Comparison of ENCODE assay signal across 16 cellular contexts in the genomic region with DNA sequence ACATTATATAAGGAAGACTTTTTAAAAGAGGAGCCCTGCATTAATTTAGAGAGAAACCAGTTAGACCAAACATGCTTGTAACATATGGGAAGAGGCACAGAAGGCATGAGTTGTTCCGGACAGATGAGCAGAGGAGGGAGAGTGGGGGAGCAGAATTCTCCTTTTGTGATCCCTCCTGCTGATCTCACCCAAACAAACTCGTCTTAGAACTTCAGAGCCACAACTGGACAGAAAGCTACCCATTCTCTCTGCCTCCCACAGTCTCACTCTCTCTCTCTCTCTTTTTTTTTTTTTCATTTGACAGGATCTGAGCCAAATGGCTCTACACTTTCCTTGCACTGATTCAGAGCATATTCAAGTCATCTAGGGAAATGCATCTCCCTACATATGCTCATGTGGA.
A peak's percentile ranks its signal among the peaks of the same experiment; 100 is the strongest.
DNase-seq lines count a peak whose midpoint lies in the region; ATAC-seq and TF ChIP-seq lines count a peak whose summit lies in the region.
"Had no signal": no experiment of that assay in that cellular context is flagged by ENCODE, and none has a peak within 500 bp of the region (broad histone marks: within the 10 kb centered on the region; RNA-seq: fewer than 3 reads in every experiment).

No MANE protein-coding gene starts in this region.

- CTCF ChIA-PET in mammary epithelial cell (lab: Charles Lee; ENCODE audit: low non-redundant PET): no interaction called here

- H3K27me3 ChIP-seq in colonic mucosa (no peaks in the 10 kb centered on the region), mammary epithelial cell (ENCODE audit: insufficient read depth, low read length) (no peaks in the 10 kb centered on the region)
- H3K27me3 ChIP-seq: BLaER1 had no signal

- H3K27ac ChIP-seq in colonic mucosa (peak overlapping the region; percentile 15), mammary epithelial cell (ENCODE audit: insufficient read depth, low read depth, low read length) (no peak overlapping the region)
- H3K27ac ChIP-seq: BLaER1 had no signal

- TF ChIP-seq CTCF in HFFc6 (IDR thresholded peaks at IDR 0.05) (no peak), colonic mucosa (IDR thresholded peaks at IDR 0.05) (no peak), mammary epithelial cell (conservative IDR thresholded peaks at IDR 0.05 in 1 of 2, IDR thresholded peaks at IDR 0.05 in 1 of 2; ENCODE audit: extremely low read depth in 1 of 2, insufficient read depth in 1 of 2, low read depth in 1 of 2, low read length in 2 of 2) (no peak)

- no peaks in the 10 kb centered on the region for H3K9me3 Mint-ChIP-seq in HFFc6
- H3K9me3 Mint-ChIP-seq in stimulated activated naive CD8-positive, alpha-beta T cell treated with anti-CD3 and anti-CD28 coated beads, Interleukin-15, amount 100 ng/mL, for 72 hours: peaks cover 0 to 9% of the 10 kb centered on the region in 2 donors

- WGBS in mammary epithelial cell (ENCODE audit: low coverage, missing lambda C conversion rate): 67% methylated on average over 2 of the region's 2 CpGs

- no peak overlapping the region for H3K4me2 ChIP-seq in mammary epithelial cell (ENCODE audit: insufficient read depth, low read depth, low read length)
- H3K4me2 ChIP-seq: BLaER1 had no signal

- no peak for DNase-seq in HFFc6
- DNase-seq in colonic mucosa: no peak
- DNase-seq in iris pigment epithelial cell (ENCODE audit: low read depth): peak; percentile 50
- DNase-seq in NOMO-1 treated with dmso at 0.1 percent for 144 hours (lab: John Stamatoyannopoulos, UW; ENCODE audit: unreplicated experiment): no peak
- DNase-seq in mammary epithelial cell: no peak
- DNase-seq in stimulated activated naive CD8-positive, alpha-beta T cell treated with anti-CD3 and anti-CD28 coated beads, Interleukin-15, amount 100 ng/mL, for 72 hours: no peak
- DNase-seq: CD8-positive, alpha-beta T cell; DMS79; NCI-H1417; NCI-H187 treated with DMSO at 0.1 percent for 48 hours; NCI-H774; Right ventricle myocardium superior had no signal

- intact Hi-C loops in colonic mucosa (cut with DNase I): no loop called here
- intact Hi-C loops in mammary epithelial cell (cut with micrococcal nuclease): no loop called here

- no TSS peak for BruUV-seq in mammary epithelial cell (replicated peaks; lab: Mats Ljungman, UMichigan)

- H3K36me3 Mint-ChIP-seq in HFFc6 (ENCODE audit: low read depth): peaks cover 6% of the 10 kb centered on the region
- H3K36me3 Mint-ChIP-seq: CD8-positive, alpha-beta T cell had no signal

- no peaks in the 10 kb centered on the region for H4K20me1 ChIP-seq in mammary epithelial cell (ENCODE audit: insufficient read depth, low read length)
- H4K20me1 ChIP-seq: BLaER1 had no signal

- H3K79me2 ChIP-seq in mammary epithelial cell (ENCODE audit: insufficient read depth, low read length): no peaks in the 10 kb centered on the region

- H3K9me3 ChIP-seq in colonic mucosa (no peaks in the 10 kb centered on the region), mammary epithelial cell (replicated peaks; ENCODE audit: insufficient read depth, low read length) (no peaks in the 10 kb centered on the region)
- H3K9me3 ChIP-seq: BLaER1 had no signal

- H3K27ac Mint-ChIP-seq in HFFc6: peak overlapping the region; percentile 4; the same call in 1 of the 2 replicates
- H3K27ac Mint-ChIP-seq in stimulated activated naive CD8-positive, alpha-beta T cell treated with anti-CD3 and anti-CD28 coated beads, Interleukin-15, amount 100 ng/mL, for 72 hours: no peak overlapping the region
- H3K27ac Mint-ChIP-seq: CD8-positive, alpha-beta T cell had no signal

- H3K36me3 ChIP-seq in colonic mucosa (no peaks in the 10 kb centered on the region), mammary epithelial cell (ENCODE audit: insufficient read depth, low read length) (no peaks in the 10 kb centered on the region)
- H3K36me3 ChIP-seq: BLaER1 had no signal

- H3K4me3 Mint-ChIP-seq in HFFc6: no peak overlapping the region
- H3K4me3 Mint-ChIP-seq in stimulated activated naive CD8-positive, alpha-beta T cell treated with anti-CD3 and anti-CD28 coated beads, Interleukin-15, amount 100 ng/mL, for 72 hours: no peak overlapping the region
- H3K4me3 Mint-ChIP-seq: CD8-positive, alpha-beta T cell had no signal

- H3K9ac ChIP-seq in colonic mucosa (ENCODE audit: low read depth in 2 of 2, low read length in 2 of 2) (no peak overlapping the region), mammary epithelial cell (ENCODE audit: insufficient read depth, low read length) (no peak overlapping the region)
- H3K9ac ChIP-seq: BLaER1 had no signal

- ATAC-seq in stimulated activated naive CD8-positive, alpha-beta T cell treated with anti-CD3 and anti-CD28 coated beads, Interleukin-15, amount 100 ng/mL, for 72 hours: no peak
- no peak for ATAC-seq in GM18502 (IDR thresholded peaks at IDR 0.05; ENCODE audit: poor library complexity, unreplicated experiment)
- ATAC-seq: CD8-positive, alpha-beta T cell; HCT116; SK-N-SH treated with all-trans-retinoic acid at 6 μM for 48 hours had no signal

- H3K4me1 Mint-ChIP-seq in HFFc6 (ENCODE audit: low read depth): peaks cover 32% of the 10 kb centered on the region
- H3K4me1 Mint-ChIP-seq in stimulated activated naive CD8-positive, alpha-beta T cell treated with anti-CD3 and anti-CD28 coated beads, Interleukin-15, amount 100 ng/mL, for 72 hours: no peaks in the 10 kb centered on the region

- dilution Hi-C loops in mammary epithelial cell (cut with HindIII; ENCODE audit: low sequenced_read_pairs): no loop called here

- H3K27me3 Mint-ChIP-seq in HFFc6 (ENCODE audit: insufficient read depth): no peaks in the 10 kb centered on the region
- H3K27me3 Mint-ChIP-seq in stimulated activated naive CD8-positive, alpha-beta T cell treated with anti-CD3 and anti-CD28 coated beads, Interleukin-15, amount 100 ng/mL, for 72 hours: no peaks in the 10 kb centered on the region

- in situ Hi-C loops in mammary epithelial cell (cut with MboI; ENCODE audit: low sequenced_read_pairs in 2 of 2): no loop called here

- H2AFZ ChIP-seq in mammary epithelial cell (ENCODE audit: low read depth, low read length): no peak overlapping the region

- no peaks in the 10 kb centered on the region for H3K4me1 ChIP-seq in colonic mucosa
- peaks cover 4% of the 10 kb centered on the region for H3K4me1 ChIP-seq in mammary epithelial cell (ENCODE audit: insufficient read depth, low read length)
- H3K4me1 ChIP-seq: BLaER1 had no signal

- H3K4me3 ChIP-seq in colonic mucosa (no peak overlapping the region), mammary epithelial cell (replicated peaks in 1 of 3; ENCODE audit: insufficient read depth in 1 of 3, low read depth in 2 of 3, low read length in 3 of 3) (no peak overlapping the region)
- H3K4me3 ChIP-seq: BLaER1 had no signal
